In the genomic region with DNA sequence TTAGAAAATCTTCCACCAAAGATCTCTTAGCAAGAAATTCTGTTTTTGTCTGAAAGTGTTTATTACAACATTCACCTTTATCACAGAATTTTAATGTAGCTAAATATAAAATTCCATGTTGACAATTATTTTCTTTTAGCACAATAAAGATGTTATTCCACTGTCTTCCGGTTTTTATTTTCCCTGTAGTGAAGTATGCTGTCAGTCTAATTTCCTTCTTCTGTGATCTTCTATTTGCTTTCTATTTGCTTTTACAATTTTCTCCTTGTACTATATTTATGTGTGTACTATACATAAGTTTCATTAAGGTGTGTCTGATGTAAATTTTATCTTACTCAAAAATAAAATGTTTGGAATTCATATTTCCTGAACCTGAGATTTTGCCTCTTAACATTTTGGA, we compare ENCODE assay signal across 11 cellular contexts.
"Had no signal": no experiment of that assay in that cellular context is flagged by ENCODE, and none has a peak within 500 bp of the region (broad histone marks: within the 10 kb centered on the region; RNA-seq: fewer than 3 reads in every experiment).

No MANE protein-coding gene starts in this region.

- H3K9ac ChIP-seq: GM23248 had no signal

- H3K4me3 ChIP-seq: GM23248, GM23338, HAP-1 had no signal

- DNase-seq: GM23248, GOT3, H7, H9, HCEC 1CT, HFFc6 had no signal

- H3K4me2 ChIP-seq: GM23338 had no signal

- FAIRE-seq: H1, H54 had no signal

- H3K27ac Mint-ChIP-seq: GM23338, H9, HFFc6 had no signal

- ATAC-seq: GM23338, HCT116 had no signal

- H3K36me3 ChIP-seq: HAP-1 had no signal

- H3K4me3 Mint-ChIP-seq: GM23338, H9, HFFc6 had no signal

- H2AFZ ChIP-seq: GM23248 had no signal

- H3K9me3 ChIP-seq: HAP-1 had no signal

- H3K4me1 ChIP-seq: HAP-1 had no signal

- H3K27ac ChIP-seq: GM23248 had no signal
